ENCODE assay signal across 1 cellular context in the genomic region with DNA sequence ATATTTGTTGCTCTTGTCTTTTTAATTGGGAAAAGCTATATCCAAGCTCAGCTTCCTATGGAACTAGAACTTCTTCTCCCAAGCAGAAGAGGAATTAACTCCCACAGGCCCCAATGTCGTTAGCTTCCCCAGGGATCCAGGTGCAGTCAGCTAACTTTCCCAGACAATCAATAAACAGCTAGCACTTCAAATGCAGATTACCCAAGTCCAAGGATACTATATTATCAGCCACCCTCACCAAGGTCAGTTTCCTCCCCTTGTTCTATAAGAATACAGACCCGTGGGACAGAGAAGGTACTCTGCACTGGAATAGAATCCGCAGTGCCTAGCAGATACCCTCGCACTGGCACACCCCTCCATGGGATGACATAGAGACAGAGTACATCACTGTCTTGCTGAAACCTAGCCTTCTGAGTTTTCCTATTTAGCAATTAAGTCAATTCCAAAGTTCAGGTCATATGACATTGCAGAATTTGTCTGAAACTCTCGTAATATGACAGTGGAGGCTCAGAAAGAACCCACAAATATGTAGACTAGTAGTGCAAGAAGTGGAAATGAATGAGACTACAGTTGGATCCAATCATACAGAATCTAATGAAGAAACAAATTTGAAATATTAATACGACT.
TF ChIP-seq lines count a peak whose summit lies in the region.

No MANE protein-coding gene starts in this region.

TF ChIP-seq in HepG2, 621 proteins besides CTCF, POLR2A, EP300 and RAD21 (continued from another document and continues in another):
- TF ChIP-seq, protein P1, sequence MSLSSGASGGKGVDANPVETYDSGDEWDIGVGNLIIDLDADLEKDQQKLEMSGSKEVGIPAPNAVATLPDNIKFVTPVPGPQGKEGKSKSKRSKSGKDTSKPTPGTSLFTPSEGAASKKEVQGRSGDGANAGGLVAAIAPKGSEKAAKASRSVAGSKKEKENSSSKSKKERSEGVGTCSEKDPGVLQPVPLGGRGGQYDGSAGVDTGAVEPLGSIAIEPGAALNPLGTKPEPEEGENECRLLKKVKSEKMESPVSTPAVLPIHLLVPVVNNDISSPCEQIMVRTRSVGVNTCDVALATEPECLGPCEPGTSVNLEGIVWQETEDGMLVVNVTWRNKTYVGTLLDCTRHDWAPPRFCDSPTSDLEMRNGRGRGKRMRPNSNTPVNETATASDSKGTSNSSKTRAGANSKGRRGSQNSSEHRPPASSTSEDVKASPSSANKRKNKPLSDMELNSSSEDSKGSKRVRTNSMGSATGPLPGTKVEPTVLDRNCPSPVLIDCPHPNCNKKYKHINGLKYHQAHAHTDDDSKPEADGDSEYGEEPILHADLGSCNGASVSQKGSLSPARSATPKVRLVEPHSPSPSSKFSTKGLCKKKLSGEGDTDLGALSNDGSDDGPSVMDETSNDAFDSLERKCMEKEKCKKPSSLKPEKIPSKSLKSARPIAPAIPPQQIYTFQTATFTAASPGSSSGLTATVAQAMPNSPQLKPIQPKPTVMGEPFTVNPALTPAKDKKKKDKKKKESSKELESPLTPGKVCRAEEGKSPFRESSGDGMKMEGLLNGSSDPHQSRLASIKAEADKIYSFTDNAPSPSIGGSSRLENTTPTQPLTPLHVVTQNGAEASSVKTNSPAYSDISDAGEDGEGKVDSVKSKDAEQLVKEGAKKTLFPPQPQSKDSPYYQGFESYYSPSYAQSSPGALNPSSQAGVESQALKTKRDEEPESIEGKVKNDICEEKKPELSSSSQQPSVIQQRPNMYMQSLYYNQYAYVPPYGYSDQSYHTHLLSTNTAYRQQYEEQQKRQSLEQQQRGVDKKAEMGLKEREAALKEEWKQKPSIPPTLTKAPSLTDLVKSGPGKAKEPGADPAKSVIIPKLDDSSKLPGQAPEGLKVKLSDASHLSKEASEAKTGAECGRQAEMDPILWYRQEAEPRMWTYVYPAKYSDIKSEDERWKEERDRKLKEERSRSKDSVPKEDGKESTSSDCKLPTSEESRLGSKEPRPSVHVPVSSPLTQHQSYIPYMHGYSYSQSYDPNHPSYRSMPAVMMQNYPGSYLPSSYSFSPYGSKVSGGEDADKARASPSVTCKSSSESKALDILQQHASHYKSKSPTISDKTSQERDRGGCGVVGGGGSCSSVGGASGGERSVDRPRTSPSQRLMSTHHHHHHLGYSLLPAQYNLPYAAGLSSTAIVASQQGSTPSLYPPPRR (CRISPR knock-in tag; IDR thresholded peaks at IDR 0.05; ENCODE audit: borderline replicate concordance) = peak; percentile 21; the same call in 1 of the 2 replicates
- TF ChIP-seq, protein P2, sequence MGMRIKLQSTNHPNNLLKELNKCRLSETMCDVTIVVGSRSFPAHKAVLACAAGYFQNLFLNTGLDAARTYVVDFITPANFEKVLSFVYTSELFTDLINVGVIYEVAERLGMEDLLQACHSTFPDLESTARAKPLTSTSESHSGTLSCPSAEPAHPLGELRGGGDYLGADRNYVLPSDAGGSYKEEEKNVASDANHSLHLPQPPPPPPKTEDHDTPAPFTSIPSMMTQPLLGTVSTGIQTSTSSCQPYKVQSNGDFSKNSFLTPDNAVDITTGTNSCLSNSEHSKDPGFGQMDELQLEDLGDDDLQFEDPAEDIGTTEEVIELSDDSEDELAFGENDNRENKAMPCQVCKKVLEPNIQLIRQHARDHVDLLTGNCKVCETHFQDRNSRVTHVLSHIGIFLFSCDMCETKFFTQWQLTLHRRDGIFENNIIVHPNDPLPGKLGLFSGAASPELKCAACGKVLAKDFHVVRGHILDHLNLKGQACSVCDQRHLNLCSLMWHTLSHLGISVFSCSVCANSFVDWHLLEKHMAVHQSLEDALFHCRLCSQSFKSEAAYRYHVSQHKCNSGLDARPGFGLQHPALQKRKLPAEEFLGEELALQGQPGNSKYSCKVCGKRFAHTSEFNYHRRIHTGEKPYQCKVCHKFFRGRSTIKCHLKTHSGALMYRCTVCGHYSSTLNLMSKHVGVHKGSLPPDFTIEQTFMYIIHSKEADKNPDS (CRISPR knock-in tag; IDR thresholded peaks at IDR 0.05) = no peak
- TF ChIP-seq, protein P3, sequence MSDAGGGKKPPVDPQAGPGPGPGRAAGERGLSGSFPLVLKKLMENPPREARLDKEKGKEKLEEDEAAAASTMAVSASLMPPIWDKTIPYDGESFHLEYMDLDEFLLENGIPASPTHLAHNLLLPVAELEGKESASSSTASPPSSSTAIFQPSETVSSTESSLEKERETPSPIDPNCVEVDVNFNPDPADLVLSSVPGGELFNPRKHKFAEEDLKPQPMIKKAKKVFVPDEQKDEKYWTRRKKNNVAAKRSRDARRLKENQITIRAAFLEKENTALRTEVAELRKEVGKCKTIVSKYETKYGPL (CRISPR knock-in tag; IDR thresholded peaks at IDR 0.05) = 0 out of 2 replicates have a peak, but pooled peaks have one; percentile 17
- TF ChIP-seq MED1 (CRISPR knock-in tag; IDR thresholded peaks at IDR 0.05) (peak; percentile 64), ARNTL (CRISPR knock-in tag; IDR thresholded peaks at IDR 0.05) (no peak), ZNF3 (CRISPR knock-in tag; IDR thresholded peaks at IDR 0.05) (peak; percentile 74; the same call in 1 of the 2 replicates), ZNF75D (CRISPR knock-in tag; IDR thresholded peaks at IDR 0.05; ENCODE audit: borderline replicate concordance) (no peak), ZMYM2 (CRISPR knock-in tag; IDR thresholded peaks at IDR 0.05) (0 out of 2 replicates have a peak, but pooled peaks have one; percentile 21), PCBP2 (optimal IDR thresholded peaks at IDR 0.05; ENCODE audit: low read depth, low read length, poor library complexity, severe bottlenecking) (no peak), MTF1 (CRISPR knock-in tag; IDR thresholded peaks at IDR 0.05) (no peak), SOX13 (IDR thresholded peaks at IDR 0.05) (no peak), SOX13 (CRISPR knock-in tag; conservative IDR thresholded peaks at IDR 0.05 in 1 of 2, IDR thresholded peaks at IDR 0.05 in 1 of 2) (peak in 1 of 2 experiments; percentile 61; a peak in 2 of 4 replicates), ZNF546 (CRISPR knock-in tag; conservative IDR thresholded peaks at IDR 0.05) (no peak), SNRNP70 (IDR thresholded peaks at IDR 0.05; ENCODE audit: low read depth, low read length) (no peak), RARA (CRISPR knock-in tag; IDR thresholded peaks at IDR 0.05) (peak; percentile 54), ZNF136 (CRISPR knock-in tag; IDR thresholded peaks at IDR 0.05; ENCODE audit: low read depth) (no peak), IRF2 (CRISPR knock-in tag; IDR thresholded peaks at IDR 0.05) (0 out of 2 replicates have a peak, but pooled peaks have one; percentile 40)
- TF ChIP-seq, protein P4, sequence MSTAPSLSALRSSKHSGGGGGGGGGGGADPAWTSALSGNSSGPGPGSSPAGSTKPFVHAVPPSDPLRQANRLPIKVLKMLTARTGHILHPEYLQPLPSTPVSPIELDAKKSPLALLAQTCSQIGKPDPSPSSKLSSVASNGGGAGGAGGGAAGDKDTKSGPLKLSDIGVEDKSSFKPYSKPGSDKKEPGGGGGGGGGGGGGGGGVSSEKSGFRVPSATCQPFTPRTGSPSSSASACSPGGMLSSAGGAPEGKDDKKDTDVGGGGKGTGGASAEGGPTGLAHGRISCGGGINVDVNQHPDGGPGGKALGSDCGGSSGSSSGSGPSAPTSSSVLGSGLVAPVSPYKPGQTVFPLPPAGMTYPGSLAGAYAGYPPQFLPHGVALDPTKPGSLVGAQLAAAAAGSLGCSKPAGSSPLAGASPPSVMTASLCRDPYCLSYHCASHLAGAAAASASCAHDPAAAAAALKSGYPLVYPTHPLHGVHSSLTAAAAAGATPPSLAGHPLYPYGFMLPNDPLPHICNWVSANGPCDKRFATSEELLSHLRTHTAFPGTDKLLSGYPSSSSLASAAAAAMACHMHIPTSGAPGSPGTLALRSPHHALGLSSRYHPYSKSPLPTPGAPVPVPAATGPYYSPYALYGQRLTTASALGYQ (CRISPR knock-in tag; IDR thresholded peaks at IDR 0.05) = peak; percentile 67; the same call in 1 of the 2 replicates
- TF ChIP-seq, protein P5, sequence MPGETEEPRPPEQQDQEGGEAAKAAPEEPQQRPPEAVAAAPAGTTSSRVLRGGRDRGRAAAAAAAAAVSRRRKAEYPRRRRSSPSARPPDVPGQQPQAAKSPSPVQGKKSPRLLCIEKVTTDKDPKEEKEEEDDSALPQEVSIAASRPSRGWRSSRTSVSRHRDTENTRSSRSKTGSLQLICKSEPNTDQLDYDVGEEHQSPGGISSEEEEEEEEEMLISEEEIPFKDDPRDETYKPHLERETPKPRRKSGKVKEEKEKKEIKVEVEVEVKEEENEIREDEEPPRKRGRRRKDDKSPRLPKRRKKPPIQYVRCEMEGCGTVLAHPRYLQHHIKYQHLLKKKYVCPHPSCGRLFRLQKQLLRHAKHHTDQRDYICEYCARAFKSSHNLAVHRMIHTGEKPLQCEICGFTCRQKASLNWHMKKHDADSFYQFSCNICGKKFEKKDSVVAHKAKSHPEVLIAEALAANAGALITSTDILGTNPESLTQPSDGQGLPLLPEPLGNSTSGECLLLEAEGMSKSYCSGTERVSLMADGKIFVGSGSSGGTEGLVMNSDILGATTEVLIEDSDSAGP (CRISPR knock-in tag; IDR thresholded peaks at IDR 0.05; ENCODE audit: borderline replicate concordance) = no peak
- TF ChIP-seq, protein P6, sequence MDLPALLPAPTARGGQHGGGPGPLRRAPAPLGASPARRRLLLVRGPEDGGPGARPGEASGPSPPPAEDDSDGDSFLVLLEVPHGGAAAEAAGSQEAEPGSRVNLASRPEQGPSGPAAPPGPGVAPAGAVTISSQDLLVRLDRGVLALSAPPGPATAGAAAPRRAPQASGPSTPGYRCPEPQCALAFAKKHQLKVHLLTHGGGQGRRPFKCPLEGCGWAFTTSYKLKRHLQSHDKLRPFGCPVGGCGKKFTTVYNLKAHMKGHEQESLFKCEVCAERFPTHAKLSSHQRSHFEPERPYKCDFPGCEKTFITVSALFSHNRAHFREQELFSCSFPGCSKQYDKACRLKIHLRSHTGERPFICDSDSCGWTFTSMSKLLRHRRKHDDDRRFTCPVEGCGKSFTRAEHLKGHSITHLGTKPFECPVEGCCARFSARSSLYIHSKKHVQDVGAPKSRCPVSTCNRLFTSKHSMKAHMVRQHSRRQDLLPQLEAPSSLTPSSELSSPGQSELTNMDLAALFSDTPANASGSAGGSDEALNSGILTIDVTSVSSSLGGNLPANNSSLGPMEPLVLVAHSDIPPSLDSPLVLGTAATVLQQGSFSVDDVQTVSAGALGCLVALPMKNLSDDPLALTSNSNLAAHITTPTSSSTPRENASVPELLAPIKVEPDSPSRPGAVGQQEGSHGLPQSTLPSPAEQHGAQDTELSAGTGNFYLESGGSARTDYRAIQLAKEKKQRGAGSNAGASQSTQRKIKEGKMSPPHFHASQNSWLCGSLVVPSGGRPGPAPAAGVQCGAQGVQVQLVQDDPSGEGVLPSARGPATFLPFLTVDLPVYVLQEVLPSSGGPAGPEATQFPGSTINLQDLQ (CRISPR knock-in tag; IDR thresholded peaks at IDR 0.05) = no peak
- TF ChIP-seq, protein P7, sequence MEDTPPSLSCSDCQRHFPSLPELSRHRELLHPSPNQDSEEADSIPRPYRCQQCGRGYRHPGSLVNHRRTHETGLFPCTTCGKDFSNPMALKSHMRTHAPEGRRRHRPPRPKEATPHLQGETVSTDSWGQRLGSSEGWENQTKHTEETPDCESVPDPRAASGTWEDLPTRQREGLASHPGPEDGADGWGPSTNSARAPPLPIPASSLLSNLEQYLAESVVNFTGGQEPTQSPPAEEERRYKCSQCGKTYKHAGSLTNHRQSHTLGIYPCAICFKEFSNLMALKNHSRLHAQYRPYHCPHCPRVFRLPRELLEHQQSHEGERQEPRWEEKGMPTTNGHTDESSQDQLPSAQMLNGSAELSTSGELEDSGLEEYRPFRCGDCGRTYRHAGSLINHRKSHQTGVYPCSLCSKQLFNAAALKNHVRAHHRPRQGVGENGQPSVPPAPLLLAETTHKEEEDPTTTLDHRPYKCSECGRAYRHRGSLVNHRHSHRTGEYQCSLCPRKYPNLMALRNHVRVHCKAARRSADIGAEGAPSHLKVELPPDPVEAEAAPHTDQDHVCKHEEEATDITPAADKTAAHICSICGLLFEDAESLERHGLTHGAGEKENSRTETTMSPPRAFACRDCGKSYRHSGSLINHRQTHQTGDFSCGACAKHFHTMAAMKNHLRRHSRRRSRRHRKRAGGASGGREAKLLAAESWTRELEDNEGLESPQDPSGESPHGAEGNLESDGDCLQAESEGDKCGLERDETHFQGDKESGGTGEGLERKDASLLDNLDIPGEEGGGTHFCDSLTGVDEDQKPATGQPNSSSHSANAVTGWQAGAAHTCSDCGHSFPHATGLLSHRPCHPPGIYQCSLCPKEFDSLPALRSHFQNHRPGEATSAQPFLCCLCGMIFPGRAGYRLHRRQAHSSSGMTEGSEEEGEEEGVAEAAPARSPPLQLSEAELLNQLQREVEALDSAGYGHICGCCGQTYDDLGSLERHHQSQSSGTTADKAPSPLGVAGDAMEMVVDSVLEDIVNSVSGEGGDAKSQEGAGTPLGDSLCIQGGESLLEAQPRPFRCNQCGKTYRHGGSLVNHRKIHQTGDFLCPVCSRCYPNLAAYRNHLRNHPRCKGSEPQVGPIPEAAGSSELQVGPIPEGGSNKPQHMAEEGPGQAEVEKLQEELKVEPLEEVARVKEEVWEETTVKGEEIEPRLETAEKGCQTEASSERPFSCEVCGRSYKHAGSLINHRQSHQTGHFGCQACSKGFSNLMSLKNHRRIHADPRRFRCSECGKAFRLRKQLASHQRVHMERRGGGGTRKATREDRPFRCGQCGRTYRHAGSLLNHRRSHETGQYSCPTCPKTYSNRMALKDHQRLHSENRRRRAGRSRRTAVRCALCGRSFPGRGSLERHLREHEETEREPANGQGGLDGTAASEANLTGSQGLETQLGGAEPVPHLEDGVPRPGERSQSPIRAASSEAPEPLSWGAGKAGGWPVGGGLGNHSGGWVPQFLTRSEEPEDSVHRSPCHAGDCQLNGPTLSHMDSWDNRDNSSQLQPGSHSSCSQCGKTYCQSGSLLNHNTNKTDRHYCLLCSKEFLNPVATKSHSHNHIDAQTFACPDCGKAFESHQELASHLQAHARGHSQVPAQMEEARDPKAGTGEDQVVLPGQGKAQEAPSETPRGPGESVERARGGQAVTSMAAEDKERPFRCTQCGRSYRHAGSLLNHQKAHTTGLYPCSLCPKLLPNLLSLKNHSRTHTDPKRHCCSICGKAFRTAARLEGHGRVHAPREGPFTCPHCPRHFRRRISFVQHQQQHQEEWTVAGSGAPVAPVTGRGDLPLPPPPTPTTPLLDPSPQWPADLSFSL (CRISPR knock-in tag; IDR thresholded peaks at IDR 0.05) = no peak
- TF ChIP-seq, protein P8, sequence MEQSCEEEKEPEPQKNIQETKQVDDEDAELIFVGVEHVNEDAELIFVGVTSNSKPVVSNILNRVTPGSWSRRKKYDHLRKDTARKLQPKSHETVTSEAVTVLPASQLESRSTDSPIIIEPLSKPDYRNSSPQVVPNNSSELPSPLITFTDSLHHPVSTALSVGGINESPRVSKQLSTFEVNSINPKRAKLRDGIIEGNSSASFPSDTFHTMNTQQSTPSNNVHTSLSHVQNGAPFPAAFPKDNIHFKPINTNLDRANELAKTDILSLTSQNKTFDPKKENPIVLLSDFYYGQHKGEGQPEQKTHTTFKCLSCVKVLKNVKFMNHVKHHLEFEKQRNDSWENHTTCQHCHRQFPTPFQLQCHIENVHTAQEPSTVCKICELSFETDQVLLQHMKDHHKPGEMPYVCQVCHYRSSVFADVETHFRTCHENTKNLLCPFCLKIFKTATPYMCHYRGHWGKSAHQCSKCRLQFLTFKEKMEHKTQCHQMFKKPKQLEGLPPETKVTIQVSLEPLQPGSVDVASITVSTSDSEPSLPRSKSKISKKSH (CRISPR knock-in tag; IDR thresholded peaks at IDR 0.05; ENCODE audit: borderline replicate concordance) = no peak
- TF ChIP-seq, protein P9, sequence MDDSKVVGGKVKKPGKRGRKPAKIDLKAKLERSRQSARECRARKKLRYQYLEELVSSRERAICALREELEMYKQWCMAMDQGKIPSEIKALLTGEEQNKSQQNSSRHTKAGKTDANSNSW (CRISPR knock-in tag; IDR thresholded peaks at IDR 0.05; ENCODE audit: borderline replicate concordance) = no peak
